20 cellular contexts compared by ENCODE assay signal in genomic region chr12:98697209-98697608, GRCh38.
"Had no signal": no experiment of that assay in that cellular context is flagged by ENCODE, and none has a peak within 500 bp of the region (broad histone marks: within the 10 kb centered on the region; RNA-seq: fewer than 3 reads in every experiment).

No MANE protein-coding gene starts in this region.

- DNase-seq: activated CD4-positive, alpha-beta T cell treated with anti-CD3 and anti-CD28 coated beads, Interleukin-2, amount 50 U/mL, for 4 hours; activated gamma-delta T cell; activated naive CD8-positive, alpha-beta T cell treated with anti-CD3 and anti-CD28 coated beads, Interleukin-2, amount 10 ng/mL, durations not matched to agents 7 days and 5 days; activated T-cell treated with anti-CD3 and anti-CD28 coated beads, Interleukin-2, amount 50 U/mL, for 1 hour; body of pancreas; foreskin keratinocyte; glutamatergic neuron; hypothalamus; kidney; SK-N-SH; stimulated activated naive CD8-positive, alpha-beta T cell treated with anti-CD3 and anti-CD28 coated beads, Interleukin-15, amount 100 ng/mL, for 72 hours; T1000; transverse colon; uterus had no signal

- H3K27me3 Mint-ChIP-seq: activated naive CD8-positive, alpha-beta T cell treated with anti-CD3 and anti-CD28 coated beads, Interleukin-2, amount 10 ng/mL, durations not matched to agents 7 days and 5 days; stimulated activated naive CD8-positive, alpha-beta T cell treated with anti-CD3 and anti-CD28 coated beads, Interleukin-15, amount 100 ng/mL, for 72 hours had no signal

- H3K9me2 ChIP-seq: SK-N-SH had no signal

- H3K27ac ChIP-seq: body of pancreas, epithelial cell of prostate, foreskin keratinocyte, suprapubic skin, transverse colon, uterus had no signal

- H3K4me1 Mint-ChIP-seq: stimulated activated naive CD8-positive, alpha-beta T cell treated with anti-CD3 and anti-CD28 coated beads, Interleukin-15, amount 100 ng/mL, for 72 hours had no signal

- H3K4me1 ChIP-seq: foreskin keratinocyte, suprapubic skin, uterus had no signal

- H3K27me3 ChIP-seq: body of pancreas, foreskin keratinocyte, suprapubic skin, transverse colon, uterus had no signal

- H3K36me3 ChIP-seq: uterus had no signal

- H3K9me3 Mint-ChIP-seq: activated naive CD8-positive, alpha-beta T cell treated with anti-CD3 and anti-CD28 coated beads, Interleukin-2, amount 10 ng/mL, durations not matched to agents 7 days and 5 days; nephron; stimulated activated naive CD8-positive, alpha-beta T cell treated with anti-CD3 and anti-CD28 coated beads, Interleukin-15, amount 100 ng/mL, for 72 hours had no signal

- H3K4me3 ChIP-seq: body of pancreas, lung, suprapubic skin, transverse colon, uterus had no signal

- H3K27ac Mint-ChIP-seq: activated naive CD8-positive, alpha-beta T cell treated with anti-CD3 and anti-CD28 coated beads, Interleukin-2, amount 10 ng/mL, durations not matched to agents 7 days and 5 days; mesothelial cell of epicardium; nephron; stimulated activated naive CD8-positive, alpha-beta T cell treated with anti-CD3 and anti-CD28 coated beads, Interleukin-15, amount 100 ng/mL, for 72 hours had no signal

- ATAC-seq: body of pancreas; foreskin keratinocyte; left lobe of liver; stimulated activated naive CD8-positive, alpha-beta T cell treated with anti-CD3 and anti-CD28 coated beads, Interleukin-15, amount 100 ng/mL, for 72 hours had no signal

- H3K4me3 Mint-ChIP-seq: activated naive CD8-positive, alpha-beta T cell treated with anti-CD3 and anti-CD28 coated beads, Interleukin-2, amount 10 ng/mL, durations not matched to agents 7 days and 5 days; mesothelial cell of epicardium; nephron; stimulated activated naive CD8-positive, alpha-beta T cell treated with anti-CD3 and anti-CD28 coated beads, Interleukin-15, amount 100 ng/mL, for 72 hours had no signal

- H3K4me2 ChIP-seq: SK-N-SH had no signal
